Comparison of ENCODE assay signal across 20 cellular contexts in genomic region chr4:139777757-139778156, GRCh38.
DNase-seq lines count a peak whose midpoint lies in the region; ATAC-seq and TF ChIP-seq lines count a peak whose summit lies in the region.
"Had no signal": no experiment of that assay in that cellular context is flagged by ENCODE, and none has a peak within 500 bp of the region (broad histone marks: within the 10 kb centered on the region; RNA-seq: fewer than 3 reads in every experiment).

No MANE protein-coding gene starts in this region.

- DNase-seq in Right ventricle myocardium inferior (ENCODE audit: missing footprints) (no peak), cardiac septum (ENCODE audit: low spot score) (no peak), left cardiac atrium (no peak), neuronal stem cell (ENCODE audit: low spot score) (no peak), prostate gland (ENCODE audit: low spot score) (no peak), NCI-H128 (lab: John Stamatoyannopoulos, UW; ENCODE audit: unreplicated experiment) (no peak), mesenchymal stem cell (no peak)
- DNase-seq: BE2C, Calu3, DMS79 treated with DMSO at 0.1 percent for 48 hours, GF-D8, NCI-H1092, NCI-H1436, NCI-H187, NCI-H2107, NCI-H524, NCI-H748 treated with DMSO at 0.1 percent for 48 hours had no signal

- H3K36me3 ChIP-seq in neuronal stem cell (replicated peaks in 1 of 2; ENCODE audit: control insufficient read depth in 2 of 2, insufficient read depth in 2 of 2, low read length in 2 of 2) (no peaks in the 10 kb centered on the region), prostate gland (no peaks in the 10 kb centered on the region), mesenchymal stem cell (ENCODE audit: control insufficient read depth in 1 of 2, insufficient read depth in 2 of 2, low read depth in 1 of 2, low read length in 2 of 2) (no peaks in the 10 kb centered on the region)
- H3K36me3 ChIP-seq: BE2C, SJSA1 had no signal

- H3K9me3 ChIP-seq in neuronal stem cell (replicated peaks in 1 of 2; ENCODE audit: control insufficient read depth in 2 of 2, insufficient read depth in 1 of 2, low read depth in 1 of 2, low read length in 2 of 2) (peaks cover 0 to 3% of the 10 kb centered on the region in 2 donors), prostate gland (no peaks in the 10 kb centered on the region), mesenchymal stem cell (ENCODE audit: control insufficient read depth, low read length) (no peaks in the 10 kb centered on the region)
- H3K9me3 ChIP-seq: BE2C, SJSA1 had no signal

- no CpG with 5 or more reads among the region's 3 CpGs for WGBS in neuronal stem cell (ENCODE audit: extremely low coverage in 2 of 2, insufficient read length in 2 of 2, insufficient replicate concordance in 1 of 2), 2 donors
- 96% methylated on average over 3 of the region's 3 CpGs for WGBS in prostate gland
- 94% methylated on average over 3 of the region's 3 CpGs for WGBS in mesenchymal stem cell

- no peak overlapping the region for H3K4me3 ChIP-seq in neuronal stem cell (ENCODE audit: low read length in 2 of 2)
- no peak overlapping the region for H3K4me3 ChIP-seq in prostate gland
- no peak overlapping the region for H3K4me3 ChIP-seq in mesenchymal stem cell (ENCODE audit: insufficient read depth in 1 of 2, low read depth in 1 of 2, low read length in 2 of 2)
- H3K4me3 ChIP-seq: SJSA1 had no signal

- H3K23ac ChIP-seq in neuronal stem cell (ENCODE audit: low read depth, low read length, poor library complexity) (no peak overlapping the region), mesenchymal stem cell (ENCODE audit: low read length in 2 of 2) (no peak overlapping the region)

- H3K9ac ChIP-seq in neuronal stem cell (ENCODE audit: low read depth, low read length, poor library complexity) (no peak overlapping the region), mesenchymal stem cell (ENCODE audit: low read length) (no peak overlapping the region)

- no peaks in the 10 kb centered on the region for H3K9me3 Mint-ChIP-seq in stimulated activated memory B cell treated with anti-CD40 and anti-IgM and Interleukin-4, amounts not matched to agents 10 μg/mL and 1 μg/mL and 100 μg/mL, for 72 hours

- intact Hi-C loops in Right ventricle myocardium inferior (cut with DNase I) (no loop called here), cardiac septum (cut with DNase I) (no loop called here), left cardiac atrium (cut with DNase I) (no loop called here), prostate gland (cut with DNase I) (no loop called here)

- H2AK5ac ChIP-seq in neuronal stem cell (ENCODE audit: low read depth, low read length) (peak overlapping the region; percentile 61), mesenchymal stem cell (ENCODE audit: low read length, severe bottlenecking) (no peak overlapping the region)

- H2BK12ac ChIP-seq in neuronal stem cell (ENCODE audit: low read length) (no peak overlapping the region), mesenchymal stem cell (ENCODE audit: low read length in 2 of 2) (no peak overlapping the region)

- H2BK5ac ChIP-seq in neuronal stem cell (ENCODE audit: low read length) (no peak overlapping the region), mesenchymal stem cell (ENCODE audit: low read depth, low read length, poor library complexity, severe bottlenecking) (no peak overlapping the region)

- H3K4me2 ChIP-seq in neuronal stem cell (ENCODE audit: insufficient read depth, low read length, poor library complexity, severe bottlenecking), result no peak overlapping the region
- no peak overlapping the region for H3K4me2 ChIP-seq in mesenchymal stem cell (ENCODE audit: low read length, poor library complexity, severe bottlenecking)

- H3K27me3 ChIP-seq in neuronal stem cell (ENCODE audit: control insufficient read depth in 3 of 3, insufficient read depth in 3 of 3, low read depth in 1 of 3, low read length in 3 of 3) (no peaks in the 10 kb centered on the region), prostate gland (replicated peaks; ENCODE audit: insufficient read depth) (no peaks in the 10 kb centered on the region), mesenchymal stem cell (ENCODE audit: control insufficient read depth in 1 of 2, insufficient read depth in 1 of 2, low read length in 2 of 2) (no peaks in the 10 kb centered on the region)
- H3K27me3 ChIP-seq: BE2C, SJSA1 had no signal

- no peak overlapping the region for H3K4me3 Mint-ChIP-seq in stimulated activated memory B cell treated with anti-CD40 and anti-IgM and Interleukin-4, amounts not matched to agents 10 μg/mL and 1 μg/mL and 100 μg/mL, for 72 hours

- H2AFZ ChIP-seq in neuronal stem cell (ENCODE audit: low read length), result no peak overlapping the region
- H2AFZ ChIP-seq in mesenchymal stem cell (ENCODE audit: low read depth, low read length), result no peak overlapping the region

- peak; percentile 76 for ATAC-seq in Right ventricle myocardium inferior
- ATAC-seq in left cardiac atrium, result peak; percentile 27 to 82
- ATAC-seq in stimulated activated memory B cell treated with anti-CD40 and anti-IgM and Interleukin-4, amounts not matched to agents 10 μg/mL and 1 μg/mL and 100 μg/mL, for 72 hours, result peak; percentile 5

- no peak overlapping the region for H3K27ac Mint-ChIP-seq in stimulated activated memory B cell treated with anti-CD40 and anti-IgM and Interleukin-4, amounts not matched to agents 10 μg/mL and 1 μg/mL and 100 μg/mL, for 72 hours

- H3K36me3 Mint-ChIP-seq in stimulated activated memory B cell treated with anti-CD40 and anti-IgM and Interleukin-4, amounts not matched to agents 10 μg/mL and 1 μg/mL and 100 μg/mL, for 72 hours, result no peaks in the 10 kb centered on the region

- H3K79me1 ChIP-seq in neuronal stem cell (ENCODE audit: low read depth, low read length) (no peaks in the 10 kb centered on the region), mesenchymal stem cell (replicated peaks; ENCODE audit: low read length, poor library complexity, severe bottlenecking) (peaks cover 3% of the 10 kb centered on the region)

- TF ChIP-seq POLR2A in prostate gland (IDR thresholded peaks at IDR 0.05), result no peak

- peaks cover 17 to 21% of the 10 kb centered on the region in 2 donors for H3K4me1 ChIP-seq in neuronal stem cell (ENCODE audit: control insufficient read depth in 2 of 2, insufficient read depth in 1 of 2, low read depth in 1 of 2, low read length in 2 of 2)
- peaks cover 7% of the 10 kb centered on the region for H3K4me1 ChIP-seq in prostate gland (replicated peaks)
- no peaks in the 10 kb centered on the region for H3K4me1 ChIP-seq in mesenchymal stem cell (ENCODE audit: control insufficient read depth, insufficient read depth, low read depth, low read length)
- H3K4me1 ChIP-seq: SJSA1 had no signal

- H3K18ac ChIP-seq in neuronal stem cell (ENCODE audit: low read length), result no peak overlapping the region
- no peak overlapping the region for H3K18ac ChIP-seq in mesenchymal stem cell (ENCODE audit: low read depth in 1 of 2, low read length in 2 of 2)

- no peak overlapping the region for H2BK120ac ChIP-seq in neuronal stem cell (ENCODE audit: low read depth, low read length)
- no peak overlapping the region for H2BK120ac ChIP-seq in mesenchymal stem cell (ENCODE audit: low read depth, low read length)

- H2BK15ac ChIP-seq in neuronal stem cell (ENCODE audit: low read length), result no peak overlapping the region
- no peak overlapping the region for H2BK15ac ChIP-seq in mesenchymal stem cell (ENCODE audit: low read depth, poor library complexity, severe bottlenecking)

- H4K8ac ChIP-seq in neuronal stem cell (ENCODE audit: low read depth, low read length) (no peak overlapping the region), mesenchymal stem cell (ENCODE audit: low read length) (no peak overlapping the region)

- TF ChIP-seq CTCF in prostate gland (IDR thresholded peaks at IDR 0.05), result no peak

- H3K27ac ChIP-seq in neuronal stem cell (replicated peaks; ENCODE audit: low read length) (no peak overlapping the region), prostate gland (no peak overlapping the region), mesenchymal stem cell (ENCODE audit: low read length, poor library complexity, severe bottlenecking) (no peak overlapping the region)
- H3K27ac ChIP-seq: 22Rv1, SJSA1 had no signal

- H4K91ac ChIP-seq in neuronal stem cell (ENCODE audit: low read depth, low read length, poor library complexity), result no peak overlapping the region
- no peak overlapping the region for H4K91ac ChIP-seq in mesenchymal stem cell (ENCODE audit: low read length)

- H3K27me3 Mint-ChIP-seq in stimulated activated memory B cell treated with anti-CD40 and anti-IgM and Interleukin-4, amounts not matched to agents 10 μg/mL and 1 μg/mL and 100 μg/mL, for 72 hours, result peaks cover 25% of the 10 kb centered on the region

- no peak overlapping the region for H3K4ac ChIP-seq in neuronal stem cell (ENCODE audit: low read length)
- no peak overlapping the region for H3K4ac ChIP-seq in mesenchymal stem cell (ENCODE audit: low read depth in 1 of 2, low read length in 2 of 2)

- H3K4me1 Mint-ChIP-seq in stimulated activated memory B cell treated with anti-CD40 and anti-IgM and Interleukin-4, amounts not matched to agents 10 μg/mL and 1 μg/mL and 100 μg/mL, for 72 hours, result no peaks in the 10 kb centered on the region

- no peak overlapping the region for H3K14ac ChIP-seq in neuronal stem cell (ENCODE audit: low read length)
- no peak overlapping the region for H3K14ac ChIP-seq in mesenchymal stem cell (ENCODE audit: low read length in 2 of 2)

Comparison
In these comparisons a context has a peak if more than half of its experiments do, and no peak if none do; other contexts are left out.
1. ATAC-seq: peak in every context shown above with its lines; median percentile 76 in Right ventricle myocardium inferior; 54 in left cardiac atrium; 5 in stimulated activated memory B cell treated with anti-CD40 and anti-IgM and Interleukin-4, amounts not matched to agents 10 μg/mL and 1 μg/mL and 100 μg/mL, for 72 hours.